25 cellular contexts compared by ENCODE assay signal in the genomic region with DNA sequence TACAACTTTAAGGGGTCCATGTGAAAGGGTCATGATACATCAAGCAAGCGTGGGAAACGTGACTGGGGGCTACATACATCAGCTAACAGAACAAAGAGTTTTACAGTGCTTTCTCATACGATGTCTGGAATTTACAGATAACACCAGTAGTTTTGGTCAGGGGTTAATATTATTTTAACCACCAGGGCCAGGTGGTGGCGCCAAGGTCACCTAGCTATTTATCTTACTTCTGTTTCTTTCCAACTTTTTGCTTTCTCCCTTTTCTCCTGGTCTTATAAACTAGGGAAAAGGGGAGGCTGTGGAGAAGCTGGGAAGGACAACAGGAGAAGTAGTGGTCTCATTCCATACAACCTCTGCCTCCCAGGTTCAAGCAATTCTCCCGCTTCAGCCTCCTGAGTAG. TPM values are rescaled to one million over a fixed set of nuclear protein-coding genes. Genes with fewer than 3 reads are reported as not detected.
"Had no signal": no experiment of that assay in that cellular context is flagged by ENCODE, and none has a peak within 500 bp of the region (broad histone marks: within the 10 kb centered on the region; RNA-seq: fewer than 3 reads in every experiment).

No MANE protein-coding gene starts in this region.

- DNase-seq: activated CD4-positive, alpha-beta memory T cell treated with anti-CD3 and anti-CD28 coated beads, Interleukin-2, amount 10 ng/mL, durations not matched to agents 7 days and 5 days; activated CD4-positive, alpha-beta T cell treated with anti-CD3 and anti-CD28 coated beads, Interleukin-2, amount 10 ng/mL, durations not matched to agents 24 days and 14 days; activated CD8-positive, alpha-beta memory T cell treated with anti-CD3 and anti-CD28 coated beads, Interleukin-2, amount 10 ng/mL, durations not matched to agents 7 days and 5 days; activated effector memory CD4-positive, alpha-beta T cell treated with anti-CD3 and anti-CD28 coated beads, Interleukin-2, amount 50 U/mL, for 16 hours; activated naive CD4-positive, alpha-beta T cell treated with anti-CD3 and anti-CD28 coated beads, Interleukin-2, amount 10 ng/mL, durations not matched to agents 7 days and 5 days; activated T-cell treated with anti-CD3 and anti-CD28 coated beads for 4 hours; amygdala; colonic mucosa; dorsolateral prefrontal cortex; effector memory CD8-positive, alpha-beta T cell; esophagus squamous epithelium; gastrocnemius medialis; head of caudate nucleus; ovary; psoas muscle; stimulated activated CD4-positive, alpha-beta T cell treated with anti-CD3 and anti-CD28 coated beads, Interleukin-12 subunit alpha, Interleukin-12 subunit beta, amount 100 ng/mL, for 4 hours; stimulated activated CD4-positive, alpha-beta T cell treated with anti-CD3 and anti-CD28 coated beads, Interleukin-4, amount 100 ng/mL, for 4 hours; stimulated activated naive CD8-positive, alpha-beta T cell treated with anti-CD3 and anti-CD28 coated beads, Interleukin-15, Interleukin-2, amounts not matched to agents 100 U/mL and 50 U/mL, for 24 hours; tibial artery had no signal

- ATAC-seq: activated CD4-positive, CD25-positive, alpha-beta regulatory T cell treated with anti-CD3 and anti-CD28 coated beads, Interleukin-2, amount 50 U/mL, for 24 hours; activated CD8-positive, alpha-beta memory T cell treated with anti-CD3 and anti-CD28 coated beads, Interleukin-2, amount 10 ng/mL, durations not matched to agents 7 days and 5 days; effector memory CD8-positive, alpha-beta T cell; gastrocnemius medialis; psoas muscle; stimulated activated naive CD8-positive, alpha-beta T cell treated with anti-CD3 and anti-CD28 coated beads, Interleukin-15, Interleukin-2, amounts not matched to agents 100 U/mL and 50 U/mL, for 24 hours had no signal

- H3K27ac ChIP-seq: colonic mucosa, dorsolateral prefrontal cortex, esophagus squamous epithelium, gastrocnemius medialis, neutrophil, ovary, psoas muscle, right atrium auricular region, tibial artery had no signal

- H3K36me3 ChIP-seq: colonic mucosa, esophagus squamous epithelium, gastrocnemius medialis, neutrophil, ovary, right atrium auricular region, tibial artery had no signal

- H3K4me3 ChIP-seq: colonic mucosa, dorsolateral prefrontal cortex, esophagus squamous epithelium, gastrocnemius medialis, ovary, psoas muscle, right atrium auricular region, tibial artery had no signal

- H3K27me3 ChIP-seq: colonic mucosa, gastrocnemius medialis, neutrophil, ovary, right atrium auricular region, tibial artery had no signal

- H3K4me1 ChIP-seq: colonic mucosa, esophagus squamous epithelium, gastrocnemius medialis, psoas muscle, right atrium auricular region had no signal

- H3K9me3 ChIP-seq: colonic mucosa, esophagus squamous epithelium, gastrocnemius medialis, neutrophil, ovary, psoas muscle, right atrium auricular region, tibial artery had no signal

RNA-seq across cellular contexts. Expression of gene CLEC3A, which starts 37.9 kb away (rescaled TPM):
- total RNA-seq: activated CD4-positive, alpha-beta memory T cell treated with anti-CD3 and anti-CD28 coated beads, Interleukin-2, amount 10 ng/mL, durations not matched to agents 7 days and 5 days; activated CD4-positive, alpha-beta T cell treated with anti-CD3 and anti-CD28 coated beads, Interleukin-2, amount 10 ng/mL, durations not matched to agents 24 days and 14 days; activated CD8-positive, alpha-beta memory T cell treated with anti-CD3 and anti-CD28 coated beads, Interleukin-2, amount 10 ng/mL, durations not matched to agents 7 days and 5 days; bronchial epithelial cell; colonic mucosa; esophagus squamous epithelium; gastrocnemius medialis; liver; ovary; psoas muscle; right atrium auricular region; ureter had no signal
- polyA plus RNA-seq: liver, ovary, psoas muscle had no signal
